8 cellular contexts compared by ENCODE assay signal in genomic region chr1:23403735-23404486, GRCh38. TPM values are rescaled to one million over a fixed set of nuclear protein-coding genes. Genes with fewer than 3 reads are reported as not detected.
DNase-seq lines count a peak whose midpoint lies in the region; ATAC-seq and TF ChIP-seq lines count a peak whose summit lies in the region.

No MANE protein-coding gene starts in this region.

- peak overlapping the region; percentile 27 for H2AFZ ChIP-seq in fibroblast of lung (ENCODE audit: low read length)

- H3K9ac ChIP-seq in fibroblast of lung (ENCODE audit: insufficient read depth, low read length) = no peak overlapping the region

- TF ChIP-seq CTCF in Panc1 (IDR thresholded peaks at IDR 0.05) (peak; percentile 99), fibroblast of lung (conservative IDR thresholded peaks at IDR 0.05 in 1 of 2, IDR thresholded peaks at IDR 0.05 in 1 of 2; ENCODE audit: low read depth in 1 of 2, low read length in 2 of 2) (peak; percentile 90 to 94)

- CTCF ChIA-PET in Panc1 (lab: Charles Lee) = interaction anchor here (0.6 to 1.4 kb wide), 11 partner anchors 13 to 235 kb away, joined by 3 to 9 read pairs (median 4); partner anchors contain the start of genes HNRNPR and LUZP1
- CTCF ChIA-PET in naive thymus-derived CD4-positive, alpha-beta T cell (lab: Charles Lee) = interaction anchor here (1.0 to 1.9 kb wide), 5 partner anchors 18 to 220 kb away, joined by 3 to 6 read pairs (median 4); no protein-coding TSS in a partner anchor

- no peak overlapping the region for H3K27ac Mint-ChIP-seq in activated T-cell treated with anti-CD3 and anti-CD28 coated beads, Interleukin-2, amount 50 U/mL, for 72 hours
- H3K27ac Mint-ChIP-seq in naive thymus-derived CD4-positive, alpha-beta T cell = peak overlapping the region in 5 of 9 donors; percentile 16 to 76 (median 51)
- no peak overlapping the region for H3K27ac Mint-ChIP-seq in stimulated activated effector memory CD8-positive, alpha-beta T cell treated with anti-CD3 and anti-CD28 coated beads, Interleukin-12 subunit alpha, Interleukin-12 subunit beta, amount 100 ng/mL, for 72 hours

- H3K4me1 ChIP-seq in Panc1 (ENCODE audit: control insufficient read depth, insufficient read depth, low read length) (peaks cover 25% of the 10 kb centered on the region), fibroblast of lung (ENCODE audit: control insufficient read depth, extremely low read depth, insufficient read depth, low read length) (peaks cover 13% of the 10 kb centered on the region)
- peaks cover 4 to 9% of the 10 kb centered on the region in 2 donors for H3K4me1 ChIP-seq in naive thymus-derived CD4-positive, alpha-beta T cell (ENCODE audit: control insufficient read depth in 2 of 2, insufficient read depth in 2 of 2, low read length in 2 of 2)

- ATAC-seq in Panc1 = peak; percentile 96
- peak; percentile 88 to 95 for ATAC-seq in activated T-cell treated with anti-CD3 and anti-CD28 coated beads, Interleukin-2, amount 50 U/mL, for 72 hours (replicated peaks in 1 of 2)
- peak; percentile 92 for ATAC-seq in naive thymus-derived CD4-positive, alpha-beta T cell
- peak; percentile 88 for ATAC-seq in stimulated activated effector memory CD8-positive, alpha-beta T cell treated with anti-CD3 and anti-CD28 coated beads, Interleukin-12 subunit alpha, Interleukin-12 subunit beta, amount 100 ng/mL, for 72 hours
- ATAC-seq in GM21528 (IDR thresholded peaks at IDR 0.05; ENCODE audit: low FRiP score, unreplicated experiment) = no peak

- intact Hi-C loops in Panc1 (cut with micrococcal nuclease; ENCODE audit: unreplicated experiment) = loop anchor here (2.0 kb wide), 1 partner anchor 59 kb away; the partner anchor contains the start of gene HNRNPR
- intact Hi-C loops in naive thymus-derived CD4-positive, alpha-beta T cell (cut with micrococcal nuclease) = loop anchor here (1.0 to 10.0 kb wide), 8 partner anchors 35 to 427 kb away; partner anchors contain the start of genes ZNF436 (in 2 of the 2), HNRNPR (in 1 of the 2) and HTR1D (in 1 of the 2)

- peak overlapping the region; percentile 10 to 30 for H3K4me3 Mint-ChIP-seq in activated T-cell treated with anti-CD3 and anti-CD28 coated beads, Interleukin-2, amount 50 U/mL, for 72 hours
- no peak overlapping the region for H3K4me3 Mint-ChIP-seq in naive thymus-derived CD4-positive, alpha-beta T cell
- no peak overlapping the region for H3K4me3 Mint-ChIP-seq in stimulated activated effector memory CD8-positive, alpha-beta T cell treated with anti-CD3 and anti-CD28 coated beads, Interleukin-12 subunit alpha, Interleukin-12 subunit beta, amount 100 ng/mL, for 72 hours

- H4K20me1 ChIP-seq in fibroblast of lung (ENCODE audit: control insufficient read depth, extremely low read depth, insufficient read depth, low read length) = no peaks in the 10 kb centered on the region

- BruUV-seq in Panc1 (replicated peaks; lab: Mats Ljungman, UMichigan) = no TSS peak

- H3K79me2 ChIP-seq in fibroblast of lung (ENCODE audit: control insufficient read depth, insufficient read depth, low read length) = no peaks in the 10 kb centered on the region

- H3K27me3 ChIP-seq in Panc1 (ENCODE audit: control insufficient read depth, insufficient read depth, low read length) (no peaks in the 10 kb centered on the region), fibroblast of lung (ENCODE audit: control insufficient read depth, insufficient read depth, low read length) (no peaks in the 10 kb centered on the region)
- H3K27me3 ChIP-seq in naive thymus-derived CD4-positive, alpha-beta T cell (ENCODE audit: control insufficient read depth in 2 of 2, insufficient read depth in 2 of 2, low read length in 2 of 2) = no peaks in the 10 kb centered on the region

- peak overlapping the region; percentile 29 to 48 for H3K4me3 ChIP-seq in Panc1 (ENCODE audit: low read depth in 2 of 2, low read length in 2 of 2)
- no peak overlapping the region for H3K4me3 ChIP-seq in fibroblast of lung (replicated peaks in 1 of 4; ENCODE audit: control extremely low read depth in 1 of 4, insufficient read depth in 1 of 4, low read depth in 3 of 4, low read length in 4 of 4)
- H3K4me3 ChIP-seq in naive thymus-derived CD4-positive, alpha-beta T cell (ENCODE audit: low read length) = no peak overlapping the region

- H3K36me3 ChIP-seq in Panc1 (ENCODE audit: control insufficient read depth, insufficient read depth, low read length) = no peaks in the 10 kb centered on the region
- no peaks in the 10 kb centered on the region for H3K36me3 ChIP-seq in fibroblast of lung (ENCODE audit: control insufficient read depth, insufficient read depth, low read length)
- peaks cover 0 to 61% (median 2%) of the 10 kb centered on the region in 3 experiments for H3K36me3 ChIP-seq in naive thymus-derived CD4-positive, alpha-beta T cell (ENCODE audit: control insufficient read depth in 2 of 3, insufficient read depth in 3 of 3, low read length in 3 of 3)

- H3K9me3 ChIP-seq in Panc1 (ENCODE audit: control insufficient read depth, insufficient read depth, low read depth, low read length) (no peaks in the 10 kb centered on the region; the same call in 1 of the 2 replicates), fibroblast of lung (ENCODE audit: control insufficient read depth, insufficient read depth, low read depth, low read length) (no peaks in the 10 kb centered on the region)
- no peaks in the 10 kb centered on the region for H3K9me3 ChIP-seq in naive thymus-derived CD4-positive, alpha-beta T cell (ENCODE audit: control insufficient read depth in 2 of 3, low read length in 3 of 3)

- peaks cover 14% of the 10 kb centered on the region for H3K4me1 Mint-ChIP-seq in activated T-cell treated with anti-CD3 and anti-CD28 coated beads, Interleukin-2, amount 50 U/mL, for 72 hours (ENCODE audit: low read depth)
- H3K4me1 Mint-ChIP-seq in naive thymus-derived CD4-positive, alpha-beta T cell = peaks cover 10 to 14% (median 12%) of the 10 kb centered on the region in 7 donors
- H3K4me1 Mint-ChIP-seq in stimulated activated effector memory CD8-positive, alpha-beta T cell treated with anti-CD3 and anti-CD28 coated beads, Interleukin-12 subunit alpha, Interleukin-12 subunit beta, amount 100 ng/mL, for 72 hours = peaks cover 16% of the 10 kb centered on the region

- H3K27me3 Mint-ChIP-seq in activated T-cell treated with anti-CD3 and anti-CD28 coated beads, Interleukin-2, amount 50 U/mL, for 72 hours (ENCODE audit: low read depth) = no peaks in the 10 kb centered on the region
- H3K27me3 Mint-ChIP-seq in naive thymus-derived CD4-positive, alpha-beta T cell = no peaks in the 10 kb centered on the region

- no peaks in the 10 kb centered on the region for H3K9me3 Mint-ChIP-seq in activated T-cell treated with anti-CD3 and anti-CD28 coated beads, Interleukin-2, amount 50 U/mL, for 72 hours
- no peaks in the 10 kb centered on the region for H3K9me3 Mint-ChIP-seq in naive thymus-derived CD4-positive, alpha-beta T cell
- H3K9me3 Mint-ChIP-seq in stimulated activated effector memory CD8-positive, alpha-beta T cell treated with anti-CD3 and anti-CD28 coated beads, Interleukin-12 subunit alpha, Interleukin-12 subunit beta, amount 100 ng/mL, for 72 hours = no peaks in the 10 kb centered on the region

- POLR2A ChIA-PET in Panc1 (lab: Charles Lee) = interaction anchor here (0.6 to 1.0 kb wide), 3 partner anchors 60 to 334 kb away, joined by 3 to 6 read pairs (median 4); partner anchors contain the start of gene HNRNPR
- POLR2A ChIA-PET in naive thymus-derived CD4-positive, alpha-beta T cell (lab: Charles Lee) = interaction anchor here (0.6 to 0.8 kb wide), 2 partner anchors 18 to 160 kb away, joined by 3 read pairs; no protein-coding TSS in a partner anchor

- peak; percentile 96 for DNase-seq in DMS153 treated with DMSO at 0.1 percent for 48 hours (lab: John Stamatoyannopoulos, UW; ENCODE audit: unreplicated experiment)
- peak; percentile 96 for DNase-seq in Kasumi-1 (lab: John Stamatoyannopoulos, UW)
- peak; percentile 77 for DNase-seq in Panc1 (ENCODE audit: low read depth, low spot score)
- DNase-seq in activated T-cell treated with anti-CD3 and anti-CD28 coated beads, Interleukin-2, amount 50 U/mL, for 72 hours = peak; percentile 87 to 89
- peak; percentile 94 to 95 for DNase-seq in fibroblast of lung (ENCODE audit: low read depth in 2 of 2)
- peak; percentile 62 to 83 (median 73) for DNase-seq in naive thymus-derived CD4-positive, alpha-beta T cell
- peak; percentile 85 to 93 for DNase-seq in stimulated activated effector memory CD8-positive, alpha-beta T cell treated with anti-CD3 and anti-CD28 coated beads, Interleukin-12 subunit alpha, Interleukin-12 subunit beta, amount 100 ng/mL, for 72 hours (ENCODE audit: low spot score in 2 of 2)

- in situ Hi-C loops in Panc1 (cut with HindIII; ENCODE audit: low pct_unique_long_range_greater_than_20kb, low sequenced_read_pairs) = no loop called here

- peak overlapping the region; percentile 95 for H3K27ac ChIP-seq in Panc1 (ENCODE audit: low read length)
- H3K27ac ChIP-seq in fibroblast of lung (ENCODE audit: insufficient read depth, low read length) = peak overlapping the region; percentile 55
- H3K27ac ChIP-seq in naive thymus-derived CD4-positive, alpha-beta T cell (ENCODE audit: low read depth, low read length) = no peak overlapping the region

- no peaks in the 10 kb centered on the region for H3K36me3 Mint-ChIP-seq in activated T-cell treated with anti-CD3 and anti-CD28 coated beads, Interleukin-2, amount 50 U/mL, for 72 hours (ENCODE audit: insufficient read depth in 2 of 2)
- peaks cover 0 to 20% (median 7%) of the 10 kb centered on the region in 5 donors for H3K36me3 Mint-ChIP-seq in naive thymus-derived CD4-positive, alpha-beta T cell
- no peaks in the 10 kb centered on the region for H3K36me3 Mint-ChIP-seq in stimulated activated effector memory CD8-positive, alpha-beta T cell treated with anti-CD3 and anti-CD28 coated beads, Interleukin-12 subunit alpha, Interleukin-12 subunit beta, amount 100 ng/mL, for 72 hours

- H3K4me2 ChIP-seq in fibroblast of lung (ENCODE audit: extremely low read depth, insufficient read depth, low read length) = peak overlapping the region; percentile 62

RNA-seq across cellular contexts. Expression of gene TCEA3, which starts 20.6 kb away (rescaled TPM):
- total RNA-seq in Panc1 (2021; ENCODE audit: unreplicated experiment) (8.3 TPM), fibroblast of lung (37.5 and 44.6 TPM in 2 replicates)
- polyA plus RNA-seq in Panc1 (2012; ENCODE audit: insufficient read length) = 17.2 TPM
- total RNA-seq in activated T-cell treated with anti-CD3 and anti-CD28 coated beads, Interleukin-2, amount 50 U/mL, for 72 hours = 1 to 10 TPM; 4.7 to 6.1 TPM
- polyA plus RNA-seq in fibroblast of lung = 11.9 and 12.3 TPM in 2 replicates
- 11.5 and 14.6 TPM in 2 replicates for polyA plus RNA-seq in fibroblast of lung (2012)
- polyA minus RNA-seq in fibroblast of lung (ENCODE audit: low replicate concordance) = 6.3 and 7.0 TPM in 2 replicates
- 10 to 100 TPM; 20.2 to 59.2 (median 49.3) TPM for total RNA-seq in naive thymus-derived CD4-positive, alpha-beta T cell
- 10 to 100 TPM; 34.4 to 57.2 TPM for polyA plus RNA-seq in naive thymus-derived CD4-positive, alpha-beta T cell

RNA-seq across cellular contexts. Expression of gene ZNF436, which starts 34.3 kb away (rescaled TPM):
- 16.0 TPM for total RNA-seq in Panc1 (2021; ENCODE audit: unreplicated experiment)
- 8.0 TPM for polyA plus RNA-seq in Panc1 (2012; ENCODE audit: insufficient read length)
- total RNA-seq in activated T-cell treated with anti-CD3 and anti-CD28 coated beads, Interleukin-2, amount 50 U/mL, for 72 hours = 1 to 10 TPM; 8.7 to 8.8 TPM
- 31.5 and 32.6 TPM in 2 replicates for total RNA-seq in fibroblast of lung
- polyA plus RNA-seq in fibroblast of lung = 10.7 and 11.9 TPM in 2 replicates
- 8.1 and 8.7 TPM in 2 replicates for polyA plus RNA-seq in fibroblast of lung (2012)
- polyA minus RNA-seq in fibroblast of lung (ENCODE audit: low replicate concordance) = 5.2 and 5.3 TPM in 2 replicates
- total RNA-seq in naive thymus-derived CD4-positive, alpha-beta T cell = 10 to 100 TPM in 2 of 5 experiments, 1 to 10 TPM in 3; 4.5 to 11.7 (median 6.7) TPM
- 1 to 10 TPM; 2.9 to 3.9 TPM for polyA plus RNA-seq in naive thymus-derived CD4-positive, alpha-beta T cell

RNA-seq across cellular contexts. Expression of gene HNRNPR, which starts 59.8 kb away (rescaled TPM):
- 173 TPM for total RNA-seq in Panc1 (2021; ENCODE audit: unreplicated experiment)
- polyA plus RNA-seq in Panc1 (2012; ENCODE audit: insufficient read length) = 117 TPM
- total RNA-seq in activated T-cell treated with anti-CD3 and anti-CD28 coated beads, Interleukin-2, amount 50 U/mL, for 72 hours = 100 to 1,000 TPM; 127 TPM
- total RNA-seq in fibroblast of lung = 59.1 and 62.1 TPM in 2 replicates
- 141 and 186 TPM in 2 replicates for polyA plus RNA-seq in fibroblast of lung
- polyA plus RNA-seq in fibroblast of lung (2012) = 98.3 and 135 TPM in 2 replicates
- 33.7 and 76.0 TPM in 2 replicates for polyA minus RNA-seq in fibroblast of lung (ENCODE audit: low replicate concordance)
- total RNA-seq in naive thymus-derived CD4-positive, alpha-beta T cell = 100 to 1,000 TPM in 4 of 5 experiments, 10 to 100 TPM in 1; 97.4 to 235 (median 117) TPM
- polyA plus RNA-seq in naive thymus-derived CD4-positive, alpha-beta T cell = 100 to 1,000 TPM; 197 to 208 TPM

Comparison
In these comparisons a context has a peak if more than half of its experiments do, and no peak if none do; other contexts are left out.
1. H3K4me3 ChIP-seq: peak in Panc1 (2 of 2); none in fibroblast of lung (0 of 4) and naive thymus-derived CD4-positive, alpha-beta T cell (single experiment).
2. H3K27ac Mint-ChIP-seq: peak in naive thymus-derived CD4-positive, alpha-beta T cell (5 of 9); none in activated T-cell treated with anti-CD3 and anti-CD28 coated beads, Interleukin-2, amount 50 U/mL, for 72 hours (single experiment) and stimulated activated effector memory CD8-positive, alpha-beta T cell treated with anti-CD3 and anti-CD28 coated beads, Interleukin-12 subunit alpha, Interleukin-12 subunit beta, amount 100 ng/mL, for 72 hours (single experiment).
3. H3K4me3 Mint-ChIP-seq: peak in activated T-cell treated with anti-CD3 and anti-CD28 coated beads, Interleukin-2, amount 50 U/mL, for 72 hours (2 of 2); none in naive thymus-derived CD4-positive, alpha-beta T cell (0 of 10) and stimulated activated effector memory CD8-positive, alpha-beta T cell treated with anti-CD3 and anti-CD28 coated beads, Interleukin-12 subunit alpha, Interleukin-12 subunit beta, amount 100 ng/mL, for 72 hours (single experiment).
4. Peak in every context shown above with its lines, with median percentiles within 50 percentile points of each other: DNase-seq.